ENCODE assay signal across 9 cellular contexts in genomic region chr10:50788951-50789904, GRCh38. TPM values are rescaled to one million over a fixed set of nuclear protein-coding genes. Genes with fewer than 3 reads are reported as not detected.
A peak's percentile ranks its signal among the peaks of the same experiment; 100 is the strongest.
DNase-seq lines count a peak whose midpoint lies in the region; ATAC-seq and TF ChIP-seq lines count a peak whose summit lies in the region.
"Had no signal": no experiment of that assay in that cellular context is flagged by ENCODE, and none has a peak within 500 bp of the region (broad histone marks: within the 10 kb centered on the region; RNA-seq: fewer than 3 reads in every experiment).

No MANE protein-coding gene starts in this region.

- no TSS peak for BruUV-seq in PC-3 (replicated peaks; lab: Mats Ljungman, UMichigan)

- no peaks in the 10 kb centered on the region for H4K20me1 ChIP-seq in PC-3 (ENCODE audit: low read length)

- H3K27ac ChIP-seq in PC-3 (ENCODE audit: low read length) (no peak overlapping the region), heart right ventricle (no peak overlapping the region)
- H3K27ac ChIP-seq: neutrophil had no signal

- no peak overlapping the region for H2AFZ ChIP-seq in PC-3 (ENCODE audit: low read length)

- H3K79me2 ChIP-seq in PC-3 (ENCODE audit: low read length), result no peaks in the 10 kb centered on the region

- POLR2A ChIA-PET in PC-3 (lab: Charles Lee; ENCODE audit: unreplicated experiment), result no interaction called here

- ATAC-seq in Right ventricle myocardium superior (ENCODE audit: poor library complexity) (peak; percentile 81), Right ventricle myocardium inferior (no peak), PC-3 (peak; percentile 100), heart right ventricle (peak in 5 of 8 donors; percentile 46 to 78 (median 59))

- H3K9ac ChIP-seq in PC-3 (ENCODE audit: low read length), result no peak overlapping the region

- peaks cover 11% of the 10 kb centered on the region; the same call in 1 of the 2 replicates for H3K27me3 ChIP-seq in PC-3 (ENCODE audit: low read length)
- H3K27me3 ChIP-seq in heart right ventricle, result no peaks in the 10 kb centered on the region
- H3K27me3 ChIP-seq: neutrophil had no signal

- no peak overlapping the region for H3K4me2 ChIP-seq in PC-3 (ENCODE audit: low read length)

- CTCF ChIA-PET in PC-3 (lab: Charles Lee), result interaction anchor here (0.5 to 1.2 kb wide), 3 partner anchors 54 to 77 kb away, joined by 3 to 4 read pairs (median 3); no protein-coding TSS in a partner anchor

- no peaks in the 10 kb centered on the region for H3K9me2 ChIP-seq in PC-3 (replicated peaks; ENCODE audit: low read length)

- no peak overlapping the region for H3K4me3 ChIP-seq in PC-3 (ENCODE audit: low read length)
- no peak overlapping the region for H3K4me3 ChIP-seq in heart right ventricle

- DNase-seq in Right ventricle myocardium superior (no peak), Right ventricle myocardium inferior (ENCODE audit: missing footprints) (no peak), PC-3 (peak; percentile 89), heart right ventricle (no peak), hypothalamus (lab: John Stamatoyannopoulos, UW) (no peak), NCI-H82 (lab: John Stamatoyannopoulos, UW) (no peak)
- no peak for DNase-seq in activated CD8-positive, alpha-beta memory T cell treated with anti-CD3 and anti-CD28 coated beads for 24 hours
- DNase-seq in activated CD8-positive, alpha-beta memory T cell treated with anti-CD3 and anti-CD28 coated beads, Interleukin-2, amount 50 U/mL, for 4 hours, result no peak

- H3K4me1 ChIP-seq in PC-3 (ENCODE audit: insufficient read depth, low read length), result peaks cover 5% of the 10 kb centered on the region; the same call in 1 of the 2 replicates
- H3K4me1 ChIP-seq in heart right ventricle, result no peaks in the 10 kb centered on the region

- H3K36me3 ChIP-seq in PC-3 (ENCODE audit: low read depth, low read length) (no peaks in the 10 kb centered on the region), heart right ventricle (no peaks in the 10 kb centered on the region)
- H3K36me3 ChIP-seq: neutrophil had no signal

- WGBS in heart right ventricle, 2 donors, result 31 to 49% methylated on average over 1 of the region's 1 CpG

- TF ChIP-seq CTCF in PC-3 (conservative IDR thresholded peaks at IDR 0.05; ENCODE audit: low read depth, low read length) (peak; percentile 98), heart right ventricle (IDR thresholded peaks at IDR 0.05) (peak in 7 of 9 donors; percentile 32 to 57 (median 47))

- intact Hi-C loops in Right ventricle myocardium superior (cut with DNase I) (no loop called here), Right ventricle myocardium inferior (cut with DNase I) (no loop called here), PC-3 (cut with micrococcal nuclease) (loop anchor here (1.0 to 2.0 kb wide), 3 partner anchors 102 to 200 kb away; no protein-coding TSS in a partner anchor), heart right ventricle (cut with DNase I) (no loop called here)

- no peaks in the 10 kb centered on the region for H3F3A ChIP-seq in PC-3 (ENCODE audit: low read length, unreplicated experiment)

- H3K9me3 ChIP-seq in PC-3 (ENCODE audit: low read length) (no peaks in the 10 kb centered on the region), heart right ventricle (no peaks in the 10 kb centered on the region)
- H3K9me3 ChIP-seq: neutrophil had no signal

RNA-seq across cellular contexts. Expression of gene ASAH2B, which starts 49.5 kb away (rescaled TPM):
- total RNA-seq in Right ventricle myocardium superior (2.6 TPM), Right ventricle myocardium inferior (3.4 TPM), PC-3 (2014; rRNA removed) (19.6 and 21.8 TPM in 2 replicates), heart right ventricle (1 to 10 TPM; 2.8 to 6.9 (median 4.3) TPM)
- 1 to 10 TPM; 1.8 to 3.3 TPM for polyA plus RNA-seq in heart right ventricle
